21 cellular contexts compared by ENCODE assay signal in the genomic region with DNA sequence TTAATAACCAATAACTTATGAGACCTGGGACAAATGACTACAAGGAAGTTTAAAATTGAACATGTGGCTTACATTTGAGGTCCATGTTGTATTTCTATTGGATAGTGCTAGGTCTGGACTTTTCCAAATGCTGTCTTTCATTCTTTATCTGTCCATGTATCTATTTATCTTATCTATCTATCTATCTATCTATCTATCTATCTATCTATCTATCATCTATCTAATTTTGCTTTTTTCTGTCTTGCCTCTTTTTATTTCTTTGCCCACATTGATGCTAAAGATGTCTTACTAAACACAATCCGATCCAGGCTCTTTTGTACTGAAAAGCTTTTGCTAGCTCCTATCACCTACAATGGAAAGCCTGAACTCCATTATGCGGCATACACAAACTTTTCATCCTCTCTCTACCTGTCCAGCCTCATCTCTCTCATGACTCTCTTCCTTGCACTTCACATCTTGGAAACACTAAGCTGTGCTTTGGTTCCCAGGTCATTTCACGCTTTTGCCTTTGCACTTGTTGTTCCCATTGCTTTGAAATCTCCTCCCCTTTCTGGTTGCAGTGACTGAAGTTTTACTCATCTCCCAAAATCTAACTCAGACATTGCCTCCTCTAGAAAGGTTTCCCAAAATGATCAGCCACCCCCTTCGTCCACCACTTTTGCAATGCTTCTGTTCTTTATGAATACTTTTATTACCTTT.
"Had no signal": no experiment of that assay in that cellular context is flagged by ENCODE, and none has a peak within 500 bp of the region (broad histone marks: within the 10 kb centered on the region; RNA-seq: fewer than 3 reads in every experiment).

No MANE protein-coding gene starts in this region.

- DNase-seq: activated CD4-positive, alpha-beta memory T cell treated with anti-CD3 and anti-CD28 coated beads, Interleukin-2, amount 10 ng/mL, durations not matched to agents 7 days and 5 days; activated CD4-positive, alpha-beta T cell treated with anti-CD3 and anti-CD28 coated beads for 48 hours; activated effector memory CD4-positive, alpha-beta T cell treated with Interleukin-2 at 50 U/mL for 16 hours; activated naive CD4-positive, alpha-beta T cell treated with anti-CD3 and anti-CD28 coated beads, Interleukin-2, amount 10 ng/mL, durations not matched to agents 7 days and 5 days; activated naive CD8-positive, alpha-beta T cell treated with anti-CD3 and anti-CD28 coated beads, Interleukin-2, amount 50 U/mL, for 24 hours; activated T-cell treated with anti-CD3 and anti-CD28 coated beads, Interleukin-2, amount 50 U/mL, for 72 hours; caudate nucleus; effector memory CD4-positive, alpha-beta T cell; head of caudate nucleus; islet precursor cell; naive thymus-derived CD8-positive, alpha-beta T cell; stimulated activated CD4-positive, alpha-beta T cell treated with anti-CD3 and anti-CD28 coated beads, Interleukin-12 subunit alpha, Interleukin-12 subunit beta, amount 100 ng/mL, for 4 hours; stimulated activated CD4-positive, alpha-beta T cell treated with anti-CD3 and anti-CD28 coated beads, Interleukin-4, amount 100 ng/mL, for 4 hours; upper lobe of left lung had no signal

- H3K36me3 Mint-ChIP-seq: activated naive CD4-positive, alpha-beta T cell treated with anti-CD3 and anti-CD28 coated beads, Interleukin-2, amount 10 ng/mL, durations not matched to agents 7 days and 5 days; brain; naive thymus-derived CD8-positive, alpha-beta T cell; neural progenitor cell had no signal

- H3K4me3 Mint-ChIP-seq: activated CD4-positive, alpha-beta memory T cell treated with anti-CD3 and anti-CD28 coated beads, Interleukin-2, amount 10 ng/mL, durations not matched to agents 7 days and 5 days; activated naive CD4-positive, alpha-beta T cell treated with anti-CD3 and anti-CD28 coated beads, Interleukin-2, amount 10 ng/mL, durations not matched to agents 7 days and 5 days; activated naive CD8-positive, alpha-beta T cell treated with anti-CD3 and anti-CD28 coated beads, Interleukin-2, amount 50 U/mL, for 24 hours; activated T-cell treated with anti-CD3 and anti-CD28 coated beads, Interleukin-2, amount 50 U/mL, for 72 hours; brain; naive thymus-derived CD8-positive, alpha-beta T cell; neural progenitor cell; stimulated activated naive CD8-positive, alpha-beta T cell treated with anti-CD3 and anti-CD28 coated beads, Interleukin-15, Interleukin-2, amounts not matched to agents 100 ng/mL and 50 ng/mL, for 24 hours had no signal

- H3K4me3 ChIP-seq: lung, neural progenitor cell, right atrium auricular region, upper lobe of left lung had no signal

- H3K4me2 ChIP-seq: neural progenitor cell had no signal

- H3K4me1 Mint-ChIP-seq: activated CD4-positive, alpha-beta memory T cell treated with anti-CD3 and anti-CD28 coated beads, Interleukin-2, amount 10 ng/mL, durations not matched to agents 7 days and 5 days; activated naive CD4-positive, alpha-beta T cell treated with anti-CD3 and anti-CD28 coated beads, Interleukin-2, amount 10 ng/mL, durations not matched to agents 7 days and 5 days; activated naive CD8-positive, alpha-beta T cell treated with anti-CD3 and anti-CD28 coated beads, Interleukin-2, amount 50 U/mL, for 24 hours; naive thymus-derived CD8-positive, alpha-beta T cell; neural progenitor cell had no signal

- H3K9ac ChIP-seq: neural progenitor cell had no signal

- FAIRE-seq: frontal cortex had no signal

- H3K27ac Mint-ChIP-seq: activated CD4-positive, alpha-beta memory T cell treated with anti-CD3 and anti-CD28 coated beads, Interleukin-2, amount 10 ng/mL, durations not matched to agents 7 days and 5 days; activated naive CD4-positive, alpha-beta T cell treated with anti-CD3 and anti-CD28 coated beads, Interleukin-2, amount 10 ng/mL, durations not matched to agents 7 days and 5 days; activated naive CD8-positive, alpha-beta T cell treated with anti-CD3 and anti-CD28 coated beads, Interleukin-2, amount 50 U/mL, for 24 hours; activated T-cell treated with anti-CD3 and anti-CD28 coated beads, Interleukin-2, amount 50 U/mL, for 72 hours; brain; naive thymus-derived CD8-positive, alpha-beta T cell; neural progenitor cell; stimulated activated naive CD8-positive, alpha-beta T cell treated with anti-CD3 and anti-CD28 coated beads, Interleukin-15, Interleukin-2, amounts not matched to agents 100 ng/mL and 50 ng/mL, for 24 hours had no signal

- H3K9me3 Mint-ChIP-seq: activated CD4-positive, alpha-beta memory T cell treated with anti-CD3 and anti-CD28 coated beads, Interleukin-2, amount 10 ng/mL, durations not matched to agents 7 days and 5 days; activated naive CD4-positive, alpha-beta T cell treated with anti-CD3 and anti-CD28 coated beads, Interleukin-2, amount 10 ng/mL, durations not matched to agents 7 days and 5 days; activated naive CD8-positive, alpha-beta T cell treated with anti-CD3 and anti-CD28 coated beads, Interleukin-2, amount 50 U/mL, for 24 hours; activated T-cell treated with anti-CD3 and anti-CD28 coated beads, Interleukin-2, amount 50 U/mL, for 72 hours; naive thymus-derived CD8-positive, alpha-beta T cell; neural progenitor cell; stimulated activated naive CD8-positive, alpha-beta T cell treated with anti-CD3 and anti-CD28 coated beads, Interleukin-15, Interleukin-2, amounts not matched to agents 100 ng/mL and 50 ng/mL, for 24 hours had no signal

- ATAC-seq: activated naive CD8-positive, alpha-beta T cell treated with anti-CD3 and anti-CD28 coated beads, Interleukin-2, amount 50 U/mL, for 24 hours; activated T-cell treated with anti-CD3 and anti-CD28 coated beads, Interleukin-2, amount 50 U/mL, for 72 hours; naive thymus-derived CD8-positive, alpha-beta T cell; SK-N-SH treated with all-trans-retinoic acid at 6 μM for 48 hours had no signal

- H3K9me3 ChIP-seq: right atrium auricular region, upper lobe of left lung had no signal

- H2AFZ ChIP-seq: neural progenitor cell had no signal

- H3K36me3 ChIP-seq: neural progenitor cell, right atrium auricular region, upper lobe of left lung had no signal

- H3K27ac ChIP-seq: neural progenitor cell, upper lobe of left lung had no signal

- H3K4me1 ChIP-seq: neural progenitor cell had no signal

- H3K27me3 ChIP-seq: neural progenitor cell, right atrium auricular region, upper lobe of left lung had no signal
